8 cellular contexts compared by ENCODE assay signal in the genomic region with DNA sequence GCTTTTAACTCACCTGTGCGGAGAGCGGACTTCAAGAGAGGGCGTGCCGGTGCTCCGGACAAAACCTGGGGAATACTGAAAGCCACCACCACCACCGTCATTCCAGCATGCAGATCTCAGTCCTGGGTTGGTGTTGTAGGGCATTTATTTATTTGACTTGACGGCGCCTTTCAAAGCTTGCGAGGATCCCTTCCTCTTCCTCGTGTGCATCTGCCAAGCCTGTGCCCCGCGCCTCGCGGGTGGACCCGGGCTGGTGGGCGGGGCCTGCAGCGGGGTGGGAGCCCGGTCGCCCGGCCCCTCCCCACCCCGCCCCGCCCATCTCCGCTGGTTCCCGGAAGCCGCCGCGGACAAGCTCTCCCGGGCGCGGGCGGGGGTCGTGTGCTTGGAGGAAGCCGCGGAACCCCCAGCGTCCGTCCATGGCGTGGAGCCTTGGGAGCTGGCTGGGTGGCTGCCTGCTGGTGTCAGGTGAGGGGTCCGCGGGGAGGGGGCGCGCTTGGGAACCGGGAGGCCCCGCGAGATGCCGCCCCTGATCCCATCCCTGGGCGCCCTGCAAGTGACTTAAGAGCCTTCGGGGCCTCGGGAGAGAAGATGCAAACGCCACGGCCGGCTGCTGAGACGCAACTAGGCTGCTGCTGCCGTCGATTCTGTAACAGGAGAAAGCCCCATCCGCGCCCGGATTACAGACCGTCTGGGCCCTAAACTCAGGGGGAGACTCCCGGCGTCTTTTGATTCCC. TPM values are rescaled to one million over a fixed set of nuclear protein-coding genes. Genes with fewer than 3 reads are reported as not detected.
DNase-seq lines count a peak whose midpoint lies in the region; ATAC-seq, FAIRE-seq and TF ChIP-seq lines count a peak whose summit lies in the region.

Gene IL10RB, plus strand, starts transcription at position 318 of the 734 bp plus-strand sequence. Its CDS starts 99 bp downstream, at position 417.

- peaks cover 40% of the 10 kb centered on the region for H3K36me3 Mint-ChIP-seq in central memory CD8-positive, alpha-beta T cell (ENCODE audit: insufficient read depth)

- TF ChIP-seq CTCF in kidney (IDR thresholded peaks at IDR 0.05; ENCODE audit: borderline replicate concordance, extremely low read depth, insufficient read depth) = peak; percentile 2

- H3K27ac ChIP-seq in kidney (ENCODE audit: low read depth in 2 of 2, low read length in 2 of 2) = peak within 1 kb of the TSS; percentile 61 to 85

- no peaks in the 10 kb centered on the region for H3K9me3 Mint-ChIP-seq in central memory CD8-positive, alpha-beta T cell

- peaks cover 44% of the 10 kb centered on the region for H3K4me1 Mint-ChIP-seq in central memory CD8-positive, alpha-beta T cell

- H3K9me3 ChIP-seq in kidney (ENCODE audit: control insufficient read depth in 1 of 2, low read length in 2 of 2) = no peaks in the 10 kb centered on the region

- peak; percentile 73 for TF ChIP-seq POLR2A in GM18505 (IDR thresholded peaks at IDR 0.05; ENCODE audit: borderline replicate concordance, extremely low read depth, insufficient read depth, insufficient read length)

- H3K27me3 Mint-ChIP-seq in central memory CD8-positive, alpha-beta T cell = no peaks in the 10 kb centered on the region

- H3K36me3 ChIP-seq in kidney (ENCODE audit: control insufficient read depth in 1 of 2, insufficient read depth in 2 of 2, low read length in 2 of 2) = peaks cover 0 to 3% of the 10 kb centered on the region in 2 donors

- H3K4me1 ChIP-seq in kidney (ENCODE audit: control insufficient read depth in 1 of 2, insufficient read depth in 1 of 2, low read depth in 1 of 2, low read length in 2 of 2) = peaks cover 0 to 8% of the 10 kb centered on the region in 2 donors

- peak within 1 kb of the TSS; percentile 99 for H3K4me3 Mint-ChIP-seq in central memory CD8-positive, alpha-beta T cell

- peak within 1 kb of the TSS; percentile 80 to 86 for H3K4me3 ChIP-seq in kidney (ENCODE audit: low read length in 2 of 2)

- DNase-seq in NCI-H446 treated with DMSO at 0.1 percent for 48 hours (lab: John Stamatoyannopoulos, UW) (peak; percentile 9), kidney (peak; percentile 91)
- peak; percentile 80 for DNase-seq in activated CD4-positive, CD25-positive, alpha-beta regulatory T cell treated with anti-CD3 and anti-CD28 coated beads, Interleukin-2, amount 50 U/mL, for 72 hours
- DNase-seq in central memory CD8-positive, alpha-beta T cell (ENCODE audit: low spot score in 2 of 2) = peak; percentile 24
- peak; percentile 86 for DNase-seq in stimulated activated CD4-positive, alpha-beta T cell treated with anti-CD3 and anti-CD28 coated beads, Interleukin-15, amount 100 ng/mL, for 24 hours

- intact Hi-C loops in kidney (cut with DNase I) = no loop called here

- no peak for FAIRE-seq in kidney (lab: Jason Lieb, UNC)

- peak; percentile 44 for ATAC-seq in GM18505 (IDR thresholded peaks at IDR 0.05; ENCODE audit: unreplicated experiment)
- peak; percentile 35 for ATAC-seq in HG02981 (IDR thresholded peaks at IDR 0.05; ENCODE audit: unreplicated experiment)
- ATAC-seq in central memory CD8-positive, alpha-beta T cell (replicated peaks; ENCODE audit: extremely low read depth, poor library complexity, severe bottlenecking) = peak; percentile 70
- no peak for ATAC-seq in GM19467 (IDR thresholded peaks at IDR 0.05; ENCODE audit: unreplicated experiment)

- peak within 1 kb of the TSS; percentile 62 to 78 for H3K9ac ChIP-seq in kidney (ENCODE audit: low read length in 2 of 2)

- peak within 1 kb of the TSS; percentile 98 for H3K27ac Mint-ChIP-seq in central memory CD8-positive, alpha-beta T cell (ENCODE audit: low read depth)

RNA-seq across cellular contexts. Expression of gene IL10RB, which starts in this region (rescaled TPM):
- total RNA-seq in kidney = 27.3 TPM
- 21.5 TPM for polyA plus RNA-seq in kidney (ENCODE audit: insufficient read depth, low read depth, low replicate concordance)

Comparison
In these comparisons a context has a peak if more than half of its experiments do, and no peak if none do; other contexts are left out.
1. DNase-seq: peak in every context shown above with its lines; median percentile 91 in kidney; 86 in stimulated activated CD4-positive, alpha-beta T cell treated with anti-CD3 and anti-CD28 coated beads, Interleukin-15, amount 100 ng/mL, for 24 hours; 80 in activated CD4-positive, CD25-positive, alpha-beta regulatory T cell treated with anti-CD3 and anti-CD28 coated beads, Interleukin-2, amount 50 U/mL, for 72 hours; 24 in central memory CD8-positive, alpha-beta T cell; 9 in NCI-H446 treated with DMSO at 0.1 percent for 48 hours.